ENCODE assay signal across 22 cellular contexts in the genomic region with DNA sequence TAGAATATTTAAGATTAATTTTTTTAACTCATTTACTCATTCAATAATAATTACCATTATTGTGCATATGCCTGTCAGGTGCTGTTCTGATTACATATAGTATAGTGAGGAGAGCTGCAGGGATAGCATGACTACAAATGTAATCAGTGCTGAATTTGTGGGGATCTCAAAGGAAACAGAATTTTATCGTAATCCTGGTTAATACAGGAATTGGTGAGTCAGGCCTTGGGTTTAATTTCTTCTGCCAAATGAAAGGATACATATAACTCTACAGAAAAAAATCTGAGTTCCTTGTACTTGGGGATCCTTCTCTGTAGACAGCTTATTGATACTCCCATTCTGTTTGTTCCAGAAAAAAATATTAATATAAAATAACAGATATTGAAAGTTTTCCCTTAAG.
"Had no signal": no experiment of that assay in that cellular context is flagged by ENCODE, and none has a peak within 500 bp of the region (broad histone marks: within the 10 kb centered on the region; RNA-seq: fewer than 3 reads in every experiment).

No MANE protein-coding gene starts in this region.

- H3K27me3 ChIP-seq: adrenal gland, body of pancreas, esophagus squamous epithelium, ovary, uterus had no signal

- DNase-seq: activated CD4-positive, alpha-beta T cell treated with anti-CD3 and anti-CD28 coated beads, Interleukin-2, amount 50 U/mL, for 1 hour; activated CD4-positive, CD25-positive, alpha-beta regulatory T cell treated with anti-CD3 and anti-CD28 coated beads, Interleukin-2, amount 50 U/mL, for 72 hours; activated gamma-delta T cell treated with Interleukin-2 at 50 U/mL for 16 hours; activated T-cell treated with anti-CD3 and anti-CD28 coated beads, Interleukin-2, amount 50 U/mL, for 1 hour; adrenal gland; body of pancreas; caudate nucleus; effector memory CD8-positive, alpha-beta T cell; esophagus squamous epithelium; glutamatergic neuron; hippocampal formation; left ventricle myocardium superior; ovary; stimulated activated CD4-positive, alpha-beta T cell treated with anti-CD3 and anti-CD28 coated beads, Interleukin-12 subunit alpha, Interleukin-12 subunit beta, amount 100 ng/mL, for 4 hours; stimulated activated CD4-positive, alpha-beta T cell treated with anti-CD3 and anti-CD28 coated beads, Interleukin-4, amount 100 ng/mL, for 4 hours; stimulated activated naive CD8-positive, alpha-beta T cell treated with anti-CD3 and anti-CD28 coated beads, Interleukin-15, amount 100 ng/mL, for 72 hours; trophoblast cell; uterus; WERI-Rb-1 had no signal

- ATAC-seq: body of pancreas; effector memory CD8-positive, alpha-beta T cell; left ventricle myocardium superior; natural killer cell treated with Interleukin-12 subunit alpha and Interleukin-12 subunit beta and Interleukin-15 and Interleukin-18, amount 100 ng/mL, for 72 hours; SK-N-SH treated with all-trans-retinoic acid at 6 μM for 48 hours; stimulated activated naive CD8-positive, alpha-beta T cell treated with anti-CD3 and anti-CD28 coated beads, Interleukin-15, amount 100 ng/mL, for 72 hours had no signal

- H3K27ac ChIP-seq: adrenal gland, body of pancreas, esophagus squamous epithelium, ovary, prostate gland, uterus, WERI-Rb-1 had no signal

- H3K4me1 ChIP-seq: adrenal gland, body of pancreas, prostate gland, uterus had no signal

- H3K9me3 ChIP-seq: adrenal gland, body of pancreas, ovary, prostate gland, uterus had no signal

- H3K36me3 ChIP-seq: adrenal gland, esophagus squamous epithelium, ovary, prostate gland, uterus, WERI-Rb-1 had no signal

- H3K4me3 ChIP-seq: adrenal gland, body of pancreas, esophagus squamous epithelium, ovary, prostate gland, uterus had no signal
